ENCODE assay signal across 1 cellular context in the genomic region with DNA sequence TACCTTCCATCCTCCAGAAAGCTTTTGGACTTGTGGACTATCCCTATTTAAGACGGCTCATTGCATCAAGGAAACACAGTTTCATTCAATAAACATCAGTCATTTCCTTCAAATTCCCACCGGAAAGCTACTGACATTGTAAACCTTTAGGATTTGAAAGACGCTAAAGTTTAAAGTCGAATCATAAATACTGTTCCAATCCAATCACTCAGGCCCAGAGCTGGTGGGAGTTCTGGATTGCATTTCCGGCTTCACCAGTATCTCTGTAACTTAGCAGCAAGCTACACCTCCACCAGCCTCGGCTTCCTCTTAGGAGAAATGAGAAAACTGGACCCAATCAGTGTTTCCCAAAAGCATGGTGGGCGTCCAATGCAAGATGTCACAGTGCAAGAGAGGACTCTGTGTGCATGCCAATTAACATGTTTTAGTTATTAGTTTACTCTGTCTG.
TF ChIP-seq lines count a peak whose summit lies in the region.

No MANE protein-coding gene starts in this region.

TF ChIP-seq in GM12878, 131 proteins besides CTCF, POLR2A, EP300 and RAD21:
- no peak for TF ChIP-seq GABPA (IDR thresholded peaks at IDR 0.05; ENCODE audit: low read depth)
- no peak for TF ChIP-seq NRF1 (conservative IDR thresholded peaks at IDR 0.05; ENCODE audit: low read depth, low read length)
- no peak for TF ChIP-seq KDM1A (IDR thresholded peaks at IDR 0.05; ENCODE audit: borderline replicate concordance)
